ENCODE assay signal across 1 cellular context in genomic region chr1:1615256-1616044, GRCh38.
A peak's percentile ranks its signal among the peaks of the same experiment; 100 is the strongest.
TF ChIP-seq lines count a peak whose summit lies in the region.

TSS of gene MIB2 (plus strand) at chr1:1615500. CDS start at chr1:1623453, 7,953 bp downstream.

TF ChIP-seq in GM12878, 131 proteins besides CTCF, POLR2A, EP300 and RAD21 (continued from another document and continues in another):
- TF ChIP-seq HDAC6 (IDR thresholded peaks at IDR 0.05; ENCODE audit: unreplicated experiment) (no peak), RBBP5 (conservative IDR thresholded peaks at IDR 0.05) (no peak), IRF3 (IDR thresholded peaks at IDR 0.05) (no peak), CEBPB (IDR thresholded peaks at IDR 0.05; ENCODE audit: borderline replicate concordance in 1 of 2, low read depth in 2 of 2, low read length in 2 of 2) (no peak), FOS (IDR thresholded peaks at IDR 0.05; ENCODE audit: borderline replicate concordance, extremely low read depth, insufficient read length) (no peak), USF2 (IDR thresholded peaks at IDR 0.05; ENCODE audit: borderline replicate concordance, low read depth, low read length) (no peak; the same call in 1 of the 2 replicates), MAX (IDR thresholded peaks at IDR 0.05; ENCODE audit: low read depth, low read length) (no peak; the same call in none of the 2 replicates), ZNF384 (IDR thresholded peaks at IDR 0.05; ENCODE audit: borderline replicate concordance, low read depth, low read length) (no peak), NFXL1 (IDR thresholded peaks at IDR 0.05; ENCODE audit: borderline replicate concordance) (no peak), RB1 (IDR thresholded peaks at IDR 0.05; ENCODE audit: borderline replicate concordance) (no peak; the same call in 1 of the 2 replicates), ASH2L (IDR thresholded peaks at IDR 0.05; ENCODE audit: borderline replicate concordance, low read depth) (no peak), SMARCA5 (IDR thresholded peaks at IDR 0.05) (peak; percentile 100), CBFB (IDR thresholded peaks at IDR 0.05; ENCODE audit: low read depth) (no peak), HSF1 (IDR thresholded peaks at IDR 0.05; ENCODE audit: low read depth, low read length) (no peak), ZNF24 (IDR thresholded peaks at IDR 0.05) (no peak), NFYA (IDR thresholded peaks at IDR 0.05; ENCODE audit: borderline replicate concordance, low read depth, low read length) (no peak), LARP7 (IDR thresholded peaks at IDR 0.05) (peak; percentile 93), NR2C1 (IDR thresholded peaks at IDR 0.05) (peak; percentile 87), NFIC (IDR thresholded peaks at IDR 0.05; ENCODE audit: low read depth, low read length) (no peak), IRF4 (IDR thresholded peaks at IDR 0.05; ENCODE audit: low read depth, low read length) (no peak), CUX1 (IDR thresholded peaks at IDR 0.05; ENCODE audit: insufficient replicate concordance, low read depth, low read length) (no peak), FOXK2 (IDR thresholded peaks at IDR 0.05) (no peak), SUPT20H (IDR thresholded peaks at IDR 0.05; ENCODE audit: borderline replicate concordance, control insufficient read depth, low read depth, low read length) (no peak), YBX1 (IDR thresholded peaks at IDR 0.05) (no peak), ZBED1 (IDR thresholded peaks at IDR 0.05; ENCODE audit: borderline replicate concordance) (no peak), TBL1XR1 (IDR thresholded peaks at IDR 0.05; ENCODE audit: low read depth, low read length) (no peak; the same call in 1 of the 2 replicates), CREM (IDR thresholded peaks at IDR 0.05; ENCODE audit: low read depth) (peak; percentile 98), CBX3 (IDR thresholded peaks at IDR 0.05; ENCODE audit: borderline replicate concordance, low read depth) (no peak), GABPA (IDR thresholded peaks at IDR 0.05; ENCODE audit: low read depth) (peak; percentile 83), BCL3 (IDR thresholded peaks at IDR 0.05; ENCODE audit: borderline replicate concordance, insufficient read depth, low read depth, low read length, poor library complexity, severe bottlenecking) (no peak), MTA3 (IDR thresholded peaks at IDR 0.05; ENCODE audit: borderline replicate concordance, low read length) (no peak), DPF2 (IDR thresholded peaks at IDR 0.05) (peak; percentile 94), RUNX3 (IDR thresholded peaks at IDR 0.05; ENCODE audit: low read length) (no peak), PAX8 (IDR thresholded peaks at IDR 0.05) (no peak), MXI1 (IDR thresholded peaks at IDR 0.05; ENCODE audit: low read depth, low read length) (peak; percentile 89; the same call in 1 of the 2 replicates), ZSCAN29 (IDR thresholded peaks at IDR 0.05) (no peak), CREB1 (IDR thresholded peaks at IDR 0.05; ENCODE audit: low read depth) (peak; percentile 98), JUNB (IDR thresholded peaks at IDR 0.05) (no peak), CEBPZ (IDR thresholded peaks at IDR 0.05; ENCODE audit: low read depth, low read length) (no peak), ATF7 (IDR thresholded peaks at IDR 0.05; ENCODE audit: low read depth) (no peak), STAT1 (conservative IDR thresholded peaks at IDR 0.05) (peak; percentile 80; the same call in 1 of the 2 replicates)
- TF ChIP-seq, protein P1, sequence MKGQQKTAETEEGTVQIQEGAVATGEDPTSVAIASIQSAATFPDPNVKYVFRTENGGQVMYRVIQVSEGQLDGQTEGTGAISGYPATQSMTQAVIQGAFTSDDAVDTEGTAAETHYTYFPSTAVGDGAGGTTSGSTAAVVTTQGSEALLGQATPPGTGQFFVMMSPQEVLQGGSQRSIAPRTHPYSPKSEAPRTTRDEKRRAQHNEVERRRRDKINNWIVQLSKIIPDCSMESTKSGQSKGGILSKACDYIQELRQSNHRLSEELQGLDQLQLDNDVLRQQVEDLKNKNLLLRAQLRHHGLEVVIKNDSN (IDR thresholded peaks at IDR 0.05; ENCODE audit: borderline replicate concordance, extremely low read length, insufficient read depth, low read depth, low read length): peak; percentile 14
- TF ChIP-seq, protein P2, sequence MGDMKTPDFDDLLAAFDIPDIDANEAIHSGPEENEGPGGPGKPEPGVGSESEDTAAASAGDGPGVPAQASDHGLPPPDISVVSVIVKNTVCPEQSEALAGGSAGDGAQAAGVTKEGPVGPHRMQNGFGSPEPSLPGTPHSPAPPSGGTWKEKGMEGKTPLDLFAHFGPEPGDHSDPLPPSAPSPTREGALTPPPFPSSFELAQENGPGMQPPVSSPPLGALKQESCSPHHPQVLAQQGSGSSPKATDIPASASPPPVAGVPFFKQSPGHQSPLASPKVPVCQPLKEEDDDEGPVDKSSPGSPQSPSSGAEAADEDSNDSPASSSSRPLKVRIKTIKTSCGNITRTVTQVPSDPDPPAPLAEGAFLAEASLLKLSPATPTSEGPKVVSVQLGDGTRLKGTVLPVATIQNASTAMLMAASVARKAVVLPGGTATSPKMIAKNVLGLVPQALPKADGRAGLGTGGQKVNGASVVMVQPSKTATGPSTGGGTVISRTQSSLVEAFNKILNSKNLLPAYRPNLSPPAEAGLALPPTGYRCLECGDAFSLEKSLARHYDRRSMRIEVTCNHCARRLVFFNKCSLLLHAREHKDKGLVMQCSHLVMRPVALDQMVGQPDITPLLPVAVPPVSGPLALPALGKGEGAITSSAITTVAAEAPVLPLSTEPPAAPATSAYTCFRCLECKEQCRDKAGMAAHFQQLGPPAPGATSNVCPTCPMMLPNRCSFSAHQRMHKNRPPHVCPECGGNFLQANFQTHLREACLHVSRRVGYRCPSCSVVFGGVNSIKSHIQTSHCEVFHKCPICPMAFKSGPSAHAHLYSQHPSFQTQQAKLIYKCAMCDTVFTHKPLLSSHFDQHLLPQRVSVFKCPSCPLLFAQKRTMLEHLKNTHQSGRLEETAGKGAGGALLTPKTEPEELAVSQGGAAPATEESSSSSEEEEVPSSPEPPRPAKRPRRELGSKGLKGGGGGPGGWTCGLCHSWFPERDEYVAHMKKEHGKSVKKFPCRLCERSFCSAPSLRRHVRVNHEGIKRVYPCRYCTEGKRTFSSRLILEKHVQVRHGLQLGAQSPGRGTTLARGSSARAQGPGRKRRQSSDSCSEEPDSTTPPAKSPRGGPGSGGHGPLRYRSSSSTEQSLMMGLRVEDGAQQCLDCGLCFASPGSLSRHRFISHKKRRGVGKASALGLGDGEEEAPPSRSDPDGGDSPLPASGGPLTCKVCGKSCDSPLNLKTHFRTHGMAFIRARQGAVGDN (IDR thresholded peaks at IDR 0.05): peak; percentile 29; the same call in 1 of the 2 replicates
- TF ChIP-seq, protein P3, sequence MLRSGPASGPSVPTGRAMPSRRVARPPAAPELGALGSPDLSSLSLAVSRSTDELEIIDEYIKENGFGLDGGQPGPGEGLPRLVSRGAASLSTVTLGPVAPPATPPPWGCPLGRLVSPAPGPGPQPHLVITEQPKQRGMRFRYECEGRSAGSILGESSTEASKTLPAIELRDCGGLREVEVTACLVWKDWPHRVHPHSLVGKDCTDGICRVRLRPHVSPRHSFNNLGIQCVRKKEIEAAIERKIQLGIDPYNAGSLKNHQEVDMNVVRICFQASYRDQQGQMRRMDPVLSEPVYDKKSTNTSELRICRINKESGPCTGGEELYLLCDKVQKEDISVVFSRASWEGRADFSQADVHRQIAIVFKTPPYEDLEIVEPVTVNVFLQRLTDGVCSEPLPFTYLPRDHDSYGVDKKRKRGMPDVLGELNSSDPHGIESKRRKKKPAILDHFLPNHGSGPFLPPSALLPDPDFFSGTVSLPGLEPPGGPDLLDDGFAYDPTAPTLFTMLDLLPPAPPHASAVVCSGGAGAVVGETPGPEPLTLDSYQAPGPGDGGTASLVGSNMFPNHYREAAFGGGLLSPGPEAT (IDR thresholded peaks at IDR 0.05; ENCODE audit: low read depth): no peak
